ENCODE assay signal across 9 cellular contexts in the genomic region with DNA sequence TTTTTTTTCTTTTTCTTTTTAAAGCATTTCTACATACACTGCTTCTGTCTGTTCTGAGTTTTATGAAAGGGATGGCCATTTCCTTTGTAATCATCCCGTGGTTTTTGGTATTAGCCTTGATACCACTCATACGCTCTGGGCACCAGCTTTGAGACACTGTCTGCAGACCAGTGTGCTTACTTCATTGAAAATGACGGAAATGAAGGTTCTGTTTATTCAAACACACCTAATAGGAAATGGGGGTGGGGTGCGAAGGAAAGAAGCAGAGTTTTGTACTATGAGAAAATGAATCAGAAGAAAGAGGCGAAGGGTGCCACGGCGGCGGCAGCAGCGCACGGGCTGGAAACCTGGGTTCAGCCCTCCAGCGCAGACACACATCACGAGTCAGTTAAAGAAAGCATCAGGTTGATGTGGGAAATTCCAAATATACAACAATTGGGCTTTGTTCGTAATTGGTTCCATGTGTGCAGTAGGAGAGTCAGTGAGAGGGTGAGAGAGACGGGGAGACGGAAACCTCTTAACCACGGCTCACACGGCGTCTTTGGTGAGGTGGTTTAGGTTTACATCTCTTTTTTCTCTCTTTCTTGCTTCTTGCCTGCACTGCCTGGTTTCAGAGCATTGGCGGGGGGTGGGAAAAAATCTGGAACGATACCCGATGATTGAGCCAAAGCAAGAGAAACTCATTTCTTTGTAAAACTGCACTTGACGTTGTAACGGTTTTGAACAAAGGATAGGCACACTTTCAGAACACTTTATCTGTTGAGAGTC.
DNase-seq lines count a peak whose midpoint lies in the region; ATAC-seq lines count a peak whose summit lies in the region.
"Had no signal": no experiment of that assay in that cellular context is flagged by ENCODE, and none has a peak within 500 bp of the region (broad histone marks: within the 10 kb centered on the region; RNA-seq: fewer than 3 reads in every experiment).

No MANE protein-coding gene starts in this region.

- no peak overlapping the region for H2BK120ac ChIP-seq in mesendoderm (ENCODE audit: low read depth, low read length)

- H3K18ac ChIP-seq in mesendoderm (ENCODE audit: low read length) = peak overlapping the region; percentile 3

- no peaks in the 10 kb centered on the region for H3K9me3 ChIP-seq in adipocyte (ENCODE audit: control insufficient read depth, low read length)

- ATAC-seq in T-cell (replicated peaks in 1 of 4) = peak; percentile 82 to 91 (median 85)
- no peak for ATAC-seq in HG02938 (IDR thresholded peaks at IDR 0.05; ENCODE audit: unreplicated experiment)

- H4K5ac ChIP-seq in mesendoderm (ENCODE audit: low read length) = no peak overlapping the region

- no peaks in the 10 kb centered on the region for H3K36me3 Mint-ChIP-seq in T-cell

- H3K27ac ChIP-seq in mesendoderm (ENCODE audit: low read depth, low read length) = no peak overlapping the region
- H3K27ac ChIP-seq: C4-2B had no signal

- POLR2A ChIA-PET in T-cell (lab: Charles Lee) = interaction anchor here (0.6 to 1.2 kb wide), 3 partner anchors 87 to 228 kb away, joined by 4 to 6 read pairs (median 4); no protein-coding TSS in a partner anchor

- DNase-seq in NCI-H1417 (lab: John Stamatoyannopoulos, UW) (peak in 2 of 3 experiments; percentile 22 to 62), NCI-H1417 treated with DMSO at 0.1 percent for 48 hours (lab: John Stamatoyannopoulos, UW) (no peak), T-cell (peak; percentile 21 to 77 (median 60)), adipocyte (ENCODE audit: low read depth) (peak; percentile 76), mesendoderm (no peak), ecto neural progenitor cell (ENCODE audit: low spot score) (no peak)
- DNase-seq in stimulated activated CD8-positive, alpha-beta memory T cell treated with anti-CD3 and anti-CD28 coated beads, Interleukin-7, amount 100 ng/mL, for 1 hour (ENCODE audit: low read depth in 2 of 2) = peak; percentile 22 to 45

- H3K56ac ChIP-seq in mesendoderm (ENCODE audit: low read length) = peak overlapping the region; percentile 38

- H2BK15ac ChIP-seq in mesendoderm (replicated peaks; ENCODE audit: low read depth) = no peak overlapping the region

- no peak overlapping the region for H3K23ac ChIP-seq in mesendoderm (ENCODE audit: low read length)

- H3K36me3 ChIP-seq in adipocyte (ENCODE audit: control insufficient read depth, insufficient read depth, low read length, severe bottlenecking) = no peaks in the 10 kb centered on the region
- H3K36me3 ChIP-seq in mesendoderm (ENCODE audit: control insufficient read depth, insufficient read depth, low read length) = no peaks in the 10 kb centered on the region

- H3K4me1 ChIP-seq in adipocyte (ENCODE audit: control insufficient read depth, insufficient read depth, low read length) (peaks cover 27% of the 10 kb centered on the region), mesendoderm (ENCODE audit: control insufficient read depth, low read depth, low read length) (peaks cover 10% of the 10 kb centered on the region)

- peak overlapping the region; percentile 77 to 78 (median 77) for H3K4me3 Mint-ChIP-seq in T-cell

- CTCF ChIA-PET in T-cell (lab: Charles Lee) = interaction anchor here in 1 of 2 donors (0.7 kb wide), 1 partner anchor 76 kb away, joined by 3 read pairs; no protein-coding TSS in a partner anchor

- H3K79me1 ChIP-seq in mesendoderm (ENCODE audit: low read length) = no peaks in the 10 kb centered on the region

- peak overlapping the region; percentile 25 for H2BK5ac ChIP-seq in mesendoderm (ENCODE audit: low read length)

- no peak overlapping the region for H3K4me2 ChIP-seq in mesendoderm (ENCODE audit: low read length)

- no peaks in the 10 kb centered on the region for H3K27me3 Mint-ChIP-seq in T-cell

- H3K4me3 ChIP-seq in adipocyte (ENCODE audit: low read length) = peak overlapping the region; percentile 80
- H3K4me3 ChIP-seq in mesendoderm (ENCODE audit: low read length) = no peak overlapping the region

- H3K79me2 ChIP-seq in mesendoderm (ENCODE audit: control insufficient read depth, insufficient read depth, low read length) = no peaks in the 10 kb centered on the region

- no peaks in the 10 kb centered on the region for H3K27me3 ChIP-seq in adipocyte (replicated peaks; ENCODE audit: control insufficient read depth, insufficient read depth, low read length)
- H3K27me3 ChIP-seq in mesendoderm (ENCODE audit: insufficient read depth, low read length, poor library complexity) = no peaks in the 10 kb centered on the region

- H3K27ac Mint-ChIP-seq in T-cell = peak overlapping the region; percentile 89 to 94

- H3K4ac ChIP-seq in mesendoderm (ENCODE audit: low read depth, low read length) = no peak overlapping the region

- peak overlapping the region; percentile 82 for H3K9ac ChIP-seq in adipocyte (ENCODE audit: low read length)
- H3K9ac ChIP-seq in mesendoderm (ENCODE audit: low read length) = no peak overlapping the region

- H4K8ac ChIP-seq in mesendoderm (ENCODE audit: low read depth, low read length) = no peak overlapping the region

- peaks cover 39 to 62% (median 41%) of the 10 kb centered on the region in 3 donors for H3K4me1 Mint-ChIP-seq in T-cell

- H3K9me3 Mint-ChIP-seq in T-cell = no peaks in the 10 kb centered on the region

- no peak overlapping the region for H2AK5ac ChIP-seq in mesendoderm (ENCODE audit: low read length)

- WGBS in mesendoderm (ENCODE audit: extremely low coverage, insufficient coverage, low lambda C conversion rate) = no CpG with 5 or more reads among the region's 23 CpGs

Comparison
In these comparisons a context has a peak if more than half of its experiments do, and no peak if none do; other contexts are left out.
1. DNase-seq: peak in NCI-H1417 (2 of 3), T-cell (34 of 34), adipocyte (single experiment) and stimulated activated CD8-positive, alpha-beta memory T cell treated with anti-CD3 and anti-CD28 coated beads, Interleukin-7, amount 100 ng/mL, for 1 hour (2 of 2); none in NCI-H1417 treated with DMSO at 0.1 percent for 48 hours (single experiment), mesendoderm (single experiment) and ecto neural progenitor cell (single experiment).